1 cellular context compared by ENCODE assay signal in genomic region chr10:29761916-29762315, GRCh38.
TF ChIP-seq lines count a peak whose summit lies in the region.

No MANE protein-coding gene starts in this region.

TF ChIP-seq in HCT116, 20 proteins besides CTCF, POLR2A, EP300 and RAD21 (continued from another document):
- no peak for TF ChIP-seq TCF7L2 (IDR thresholded peaks at IDR 0.05; ENCODE audit: borderline replicate concordance, extremely low read depth, insufficient read depth, insufficient read length)
- TF ChIP-seq SRF (IDR thresholded peaks at IDR 0.05; ENCODE audit: low read depth), result no peak
